ENCODE assay signal across 1 cellular context in genomic region chr1:201731142-201731541, GRCh38.
TF ChIP-seq lines count a peak whose summit lies in the region.

No MANE protein-coding gene starts in this region.

TF ChIP-seq in H1, 55 proteins besides CTCF, POLR2A, EP300 and RAD21:
- TF ChIP-seq CEBPB (IDR thresholded peaks at IDR 0.05; ENCODE audit: low read depth, low read length), result no peak
- TF ChIP-seq SIN3A (conservative IDR thresholded peaks at IDR 0.05 in 1 of 2, IDR thresholded peaks at IDR 0.05 in 1 of 2; ENCODE audit: low read depth in 1 of 2, low read length in 2 of 2), result no peak
- TF ChIP-seq RFX5 (IDR thresholded peaks at IDR 0.05; ENCODE audit: borderline replicate concordance, low read depth, low read length), result no peak
- TF ChIP-seq POLR2AphosphoS5 (IDR thresholded peaks at IDR 0.05; ENCODE audit: low read depth, low read length), result no peak
- TF ChIP-seq RBBP5 (IDR thresholded peaks at IDR 0.05; ENCODE audit: borderline replicate concordance, low read depth, low read length), result no peak
- no peak for TF ChIP-seq TBP (IDR thresholded peaks at IDR 0.05; ENCODE audit: low read depth, low read length)
- no peak for TF ChIP-seq CBX5 (IDR thresholded peaks at IDR 0.05; ENCODE audit: low read depth, low read length)
- no peak for TF ChIP-seq YY1 (IDR thresholded peaks at IDR 0.05; ENCODE audit: low read depth, low read length)
- TF ChIP-seq SP1 (IDR thresholded peaks at IDR 0.05; ENCODE audit: low read depth, low read length), result no peak
- no peak for TF ChIP-seq NANOG (IDR thresholded peaks at IDR 0.05; ENCODE audit: insufficient read depth, low read depth, low read length, poor library complexity, severe bottlenecking)
